1 cellular context compared by ENCODE assay signal in the genomic region with DNA sequence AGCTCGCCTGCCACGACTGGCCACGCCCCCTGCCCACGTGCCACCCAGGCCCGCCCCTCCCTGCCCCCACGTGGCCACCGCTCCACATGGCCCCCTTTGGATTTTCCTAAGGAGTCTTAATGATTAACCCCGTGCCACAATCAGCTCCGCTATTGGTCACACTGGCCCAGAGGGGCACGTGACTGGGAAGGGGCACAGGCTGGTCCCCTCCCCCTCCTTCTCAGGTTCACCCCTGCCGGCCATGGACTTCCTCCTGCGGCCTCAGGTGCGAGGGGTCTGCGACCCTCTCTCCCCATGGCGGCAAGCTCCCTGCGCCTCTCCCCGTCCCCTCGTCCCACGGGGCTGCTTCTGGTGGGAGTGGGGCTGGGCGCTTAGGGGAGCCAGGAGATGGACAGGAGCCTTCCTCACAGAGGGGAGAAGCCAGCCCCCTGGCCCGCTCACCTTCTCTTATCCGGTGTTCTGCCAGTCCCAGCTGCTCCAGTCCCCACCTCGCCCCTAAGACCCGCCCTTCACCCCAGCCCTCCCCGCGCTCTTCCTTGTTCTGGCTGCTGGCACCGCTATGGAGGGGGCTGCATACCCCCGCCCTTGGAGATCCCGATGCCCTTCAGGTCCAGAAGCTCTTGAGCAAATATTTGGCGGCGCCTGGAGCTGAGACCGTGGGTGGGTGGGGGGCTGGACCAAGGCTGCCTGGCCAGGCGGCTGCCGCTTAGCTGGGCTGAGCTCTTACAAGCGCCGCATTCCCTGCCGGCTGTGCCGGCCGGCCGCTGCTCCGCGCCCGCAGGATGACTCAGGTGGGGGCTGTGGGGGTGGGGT.
TF ChIP-seq lines count a peak whose summit lies in the region.

No MANE protein-coding gene starts in this region.

TF ChIP-seq in WTC11, 78 proteins besides CTCF, POLR2A, EP300 and RAD21 (continued from another document and continues in another):
- TF ChIP-seq, protein P1, sequence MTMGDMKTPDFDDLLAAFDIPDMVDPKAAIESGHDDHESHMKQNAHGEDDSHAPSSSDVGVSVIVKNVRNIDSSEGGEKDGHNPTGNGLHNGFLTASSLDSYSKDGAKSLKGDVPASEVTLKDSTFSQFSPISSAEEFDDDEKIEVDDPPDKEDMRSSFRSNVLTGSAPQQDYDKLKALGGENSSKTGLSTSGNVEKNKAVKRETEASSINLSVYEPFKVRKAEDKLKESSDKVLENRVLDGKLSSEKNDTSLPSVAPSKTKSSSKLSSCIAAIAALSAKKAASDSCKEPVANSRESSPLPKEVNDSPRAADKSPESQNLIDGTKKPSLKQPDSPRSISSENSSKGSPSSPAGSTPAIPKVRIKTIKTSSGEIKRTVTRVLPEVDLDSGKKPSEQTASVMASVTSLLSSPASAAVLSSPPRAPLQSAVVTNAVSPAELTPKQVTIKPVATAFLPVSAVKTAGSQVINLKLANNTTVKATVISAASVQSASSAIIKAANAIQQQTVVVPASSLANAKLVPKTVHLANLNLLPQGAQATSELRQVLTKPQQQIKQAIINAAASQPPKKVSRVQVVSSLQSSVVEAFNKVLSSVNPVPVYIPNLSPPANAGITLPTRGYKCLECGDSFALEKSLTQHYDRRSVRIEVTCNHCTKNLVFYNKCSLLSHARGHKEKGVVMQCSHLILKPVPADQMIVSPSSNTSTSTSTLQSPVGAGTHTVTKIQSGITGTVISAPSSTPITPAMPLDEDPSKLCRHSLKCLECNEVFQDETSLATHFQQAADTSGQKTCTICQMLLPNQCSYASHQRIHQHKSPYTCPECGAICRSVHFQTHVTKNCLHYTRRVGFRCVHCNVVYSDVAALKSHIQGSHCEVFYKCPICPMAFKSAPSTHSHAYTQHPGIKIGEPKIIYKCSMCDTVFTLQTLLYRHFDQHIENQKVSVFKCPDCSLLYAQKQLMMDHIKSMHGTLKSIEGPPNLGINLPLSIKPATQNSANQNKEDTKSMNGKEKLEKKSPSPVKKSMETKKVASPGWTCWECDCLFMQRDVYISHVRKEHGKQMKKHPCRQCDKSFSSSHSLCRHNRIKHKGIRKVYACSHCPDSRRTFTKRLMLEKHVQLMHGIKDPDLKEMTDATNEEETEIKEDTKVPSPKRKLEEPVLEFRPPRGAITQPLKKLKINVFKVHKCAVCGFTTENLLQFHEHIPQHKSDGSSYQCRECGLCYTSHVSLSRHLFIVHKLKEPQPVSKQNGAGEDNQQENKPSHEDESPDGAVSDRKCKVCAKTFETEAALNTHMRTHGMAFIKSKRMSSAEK (CRISPR knock-in tag; IDR thresholded peaks at IDR 0.05; ENCODE audit: borderline replicate concordance) = no peak
- TF ChIP-seq ERG (CRISPR knock-in tag; IDR thresholded peaks at IDR 0.05) = no peak
- peak; percentile 66; the same call in 1 of the 2 replicates for TF ChIP-seq MYBL2 (CRISPR knock-in tag; IDR thresholded peaks at IDR 0.05)
- TF ChIP-seq GABPB1 (CRISPR knock-in tag; IDR thresholded peaks at IDR 0.05) = peak; percentile 22; the same call in 1 of the 2 replicates
- TF ChIP-seq ZNF671 (CRISPR knock-in tag; IDR thresholded peaks at IDR 0.05) = no peak
- TF ChIP-seq MAX (CRISPR knock-in tag; IDR thresholded peaks at IDR 0.05) = peak; percentile 95
- TF ChIP-seq NFYB (CRISPR knock-in tag; conservative IDR thresholded peaks at IDR 0.05; ENCODE audit: low read depth) = 0 out of 2 replicates have a peak, but pooled peaks have one; percentile 35
- TF ChIP-seq NFE2L1 (CRISPR knock-in tag; IDR thresholded peaks at IDR 0.05) = 0 out of 2 replicates have a peak, but pooled peaks have one; percentile 44
- no peak for TF ChIP-seq GTF2I (CRISPR knock-in tag; conservative IDR thresholded peaks at IDR 0.05)
- TF ChIP-seq FOXK1 (CRISPR knock-in tag; IDR thresholded peaks at IDR 0.05) = peak; percentile 61; the same call in 1 of the 2 replicates
- no peak for TF ChIP-seq SOX15 (CRISPR knock-in tag; IDR thresholded peaks at IDR 0.05)
- TF ChIP-seq NFATC4 (CRISPR knock-in tag; IDR thresholded peaks at IDR 0.05) = no peak
- TF ChIP-seq CREM (CRISPR knock-in tag; IDR thresholded peaks at IDR 0.05) = no peak
- TF ChIP-seq NR1H2 (CRISPR knock-in tag; IDR thresholded peaks at IDR 0.05) = no peak
- no peak for TF ChIP-seq ZNF121 (CRISPR knock-in tag; IDR thresholded peaks at IDR 0.05)
- no peak for TF ChIP-seq ATF1 (CRISPR knock-in tag; IDR thresholded peaks at IDR 0.05)
- 0 out of 2 replicates have a peak, but pooled peaks have one; percentile 46 for TF ChIP-seq CREB1 (CRISPR knock-in tag; IDR thresholded peaks at IDR 0.05)
- no peak for TF ChIP-seq FOXJ3 (CRISPR knock-in tag; IDR thresholded peaks at IDR 0.05; ENCODE audit: borderline replicate concordance)
- TF ChIP-seq, protein P2, sequence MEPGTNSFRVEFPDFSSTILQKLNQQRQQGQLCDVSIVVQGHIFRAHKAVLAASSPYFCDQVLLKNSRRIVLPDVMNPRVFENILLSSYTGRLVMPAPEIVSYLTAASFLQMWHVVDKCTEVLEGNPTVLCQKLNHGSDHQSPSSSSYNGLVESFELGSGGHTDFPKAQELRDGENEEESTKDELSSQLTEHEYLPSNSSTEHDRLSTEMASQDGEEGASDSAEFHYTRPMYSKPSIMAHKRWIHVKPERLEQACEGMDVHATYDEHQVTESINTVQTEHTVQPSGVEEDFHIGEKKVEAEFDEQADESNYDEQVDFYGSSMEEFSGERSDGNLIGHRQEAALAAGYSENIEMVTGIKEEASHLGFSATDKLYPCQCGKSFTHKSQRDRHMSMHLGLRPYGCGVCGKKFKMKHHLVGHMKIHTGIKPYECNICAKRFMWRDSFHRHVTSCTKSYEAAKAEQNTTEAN (CRISPR knock-in tag; IDR thresholded peaks at IDR 0.05) = peak; percentile 74
- TF ChIP-seq FOXP1 (CRISPR knock-in tag; IDR thresholded peaks at IDR 0.05; ENCODE audit: borderline replicate concordance) = peak; percentile 88
- TF ChIP-seq STAT6 (CRISPR knock-in tag; conservative IDR thresholded peaks at IDR 0.05; ENCODE audit: low read depth) = no peak
- no peak for TF ChIP-seq IRF2 (CRISPR knock-in tag; IDR thresholded peaks at IDR 0.05; ENCODE audit: borderline replicate concordance, low read depth)
- TF ChIP-seq, protein P3, sequence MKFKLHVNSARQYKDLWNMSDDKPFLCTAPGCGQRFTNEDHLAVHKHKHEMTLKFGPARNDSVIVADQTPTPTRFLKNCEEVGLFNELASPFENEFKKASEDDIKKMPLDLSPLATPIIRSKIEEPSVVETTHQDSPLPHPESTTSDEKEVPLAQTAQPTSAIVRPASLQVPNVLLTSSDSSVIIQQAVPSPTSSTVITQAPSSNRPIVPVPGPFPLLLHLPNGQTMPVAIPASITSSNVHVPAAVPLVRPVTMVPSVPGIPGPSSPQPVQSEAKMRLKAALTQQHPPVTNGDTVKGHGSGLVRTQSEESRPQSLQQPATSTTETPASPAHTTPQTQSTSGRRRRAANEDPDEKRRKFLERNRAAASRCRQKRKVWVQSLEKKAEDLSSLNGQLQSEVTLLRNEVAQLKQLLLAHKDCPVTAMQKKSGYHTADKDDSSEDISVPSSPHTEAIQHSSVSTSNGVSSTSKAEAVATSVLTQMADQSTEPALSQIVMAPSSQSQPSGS (CRISPR knock-in tag; IDR thresholded peaks at IDR 0.05; ENCODE audit: borderline replicate concordance, low read depth) = no peak
- TF ChIP-seq IRF1 (CRISPR knock-in tag; IDR thresholded peaks at IDR 0.05) = no peak
- TF ChIP-seq HMGXB4 (CRISPR knock-in tag; IDR thresholded peaks at IDR 0.05) = 0 out of 2 replicates have a peak, but pooled peaks have one; percentile 19
- TF ChIP-seq JAZF1 (CRISPR knock-in tag; IDR thresholded peaks at IDR 0.05) = no peak
- TF ChIP-seq EMX1 (CRISPR knock-in tag; IDR thresholded peaks at IDR 0.05) = no peak
- TF ChIP-seq SP1 (CRISPR knock-in tag; conservative IDR thresholded peaks at IDR 0.05) = peak; percentile 75
- TF ChIP-seq ZBTB21 (CRISPR knock-in tag; IDR thresholded peaks at IDR 0.05; ENCODE audit: borderline replicate concordance) = no peak
- TF ChIP-seq, protein P4, sequence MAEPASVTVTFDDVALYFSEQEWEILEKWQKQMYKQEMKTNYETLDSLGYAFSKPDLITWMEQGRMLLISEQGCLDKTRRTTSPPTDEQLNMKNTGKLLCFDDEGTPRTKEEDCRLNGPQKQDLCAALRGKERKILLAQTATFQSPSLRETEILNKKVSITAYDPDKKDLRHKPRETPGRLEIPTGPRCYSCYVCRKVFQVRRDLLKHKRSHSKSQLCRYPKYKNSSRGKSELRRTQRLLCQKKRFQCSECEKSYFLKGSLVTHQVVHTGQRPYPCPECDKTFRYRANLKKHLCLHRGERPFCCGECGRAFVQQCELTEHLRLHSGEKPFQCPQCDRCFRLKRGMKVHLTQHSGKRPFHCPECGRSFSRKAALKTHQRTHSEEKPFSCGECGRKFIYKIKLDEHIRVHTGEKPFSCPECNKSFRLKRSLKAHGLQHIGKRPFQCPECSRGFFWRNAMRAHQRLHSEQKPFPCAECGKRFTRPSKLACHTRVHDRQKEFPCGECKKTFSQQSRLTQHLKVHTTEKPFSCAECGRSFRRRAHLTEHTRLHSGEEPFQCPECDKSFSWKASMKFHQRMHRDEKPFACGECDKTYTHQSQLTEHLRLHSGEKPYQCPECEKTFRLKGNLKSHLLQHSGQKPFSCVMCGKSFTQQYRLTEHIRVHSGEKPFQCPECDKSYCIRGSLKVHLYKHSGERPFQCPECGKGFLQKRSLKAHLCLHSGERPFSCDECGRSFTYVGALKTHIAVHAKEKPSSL (CRISPR knock-in tag; conservative IDR thresholded peaks at IDR 0.05) = no peak
- TF ChIP-seq ZMAT4 (CRISPR knock-in tag; IDR thresholded peaks at IDR 0.05) = no peak
- TF ChIP-seq, protein P5, sequence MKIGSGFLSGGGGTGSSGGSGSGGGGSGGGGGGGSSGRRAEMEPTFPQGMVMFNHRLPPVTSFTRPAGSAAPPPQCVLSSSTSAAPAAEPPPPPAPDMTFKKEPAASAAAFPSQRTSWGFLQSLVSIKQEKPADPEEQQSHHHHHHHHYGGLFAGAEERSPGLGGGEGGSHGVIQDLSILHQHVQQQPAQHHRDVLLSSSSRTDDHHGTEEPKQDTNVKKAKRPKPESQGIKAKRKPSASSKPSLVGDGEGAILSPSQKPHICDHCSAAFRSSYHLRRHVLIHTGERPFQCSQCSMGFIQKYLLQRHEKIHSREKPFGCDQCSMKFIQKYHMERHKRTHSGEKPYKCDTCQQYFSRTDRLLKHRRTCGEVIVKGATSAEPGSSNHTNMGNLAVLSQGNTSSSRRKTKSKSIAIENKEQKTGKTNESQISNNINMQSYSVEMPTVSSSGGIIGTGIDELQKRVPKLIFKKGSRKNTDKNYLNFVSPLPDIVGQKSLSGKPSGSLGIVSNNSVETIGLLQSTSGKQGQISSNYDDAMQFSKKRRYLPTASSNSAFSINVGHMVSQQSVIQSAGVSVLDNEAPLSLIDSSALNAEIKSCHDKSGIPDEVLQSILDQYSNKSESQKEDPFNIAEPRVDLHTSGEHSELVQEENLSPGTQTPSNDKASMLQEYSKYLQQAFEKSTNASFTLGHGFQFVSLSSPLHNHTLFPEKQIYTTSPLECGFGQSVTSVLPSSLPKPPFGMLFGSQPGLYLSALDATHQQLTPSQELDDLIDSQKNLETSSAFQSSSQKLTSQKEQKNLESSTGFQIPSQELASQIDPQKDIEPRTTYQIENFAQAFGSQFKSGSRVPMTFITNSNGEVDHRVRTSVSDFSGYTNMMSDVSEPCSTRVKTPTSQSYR (CRISPR knock-in tag; IDR thresholded peaks at IDR 0.05) = peak; percentile 89
